ENCODE assay signal across 23 cellular contexts in genomic region chr2:15783489-15783888, GRCh38.
"Had no signal": no experiment of that assay in that cellular context is flagged by ENCODE, and none has a peak within 500 bp of the region (broad histone marks: within the 10 kb centered on the region; RNA-seq: fewer than 3 reads in every experiment).

No MANE protein-coding gene starts in this region.

- H3K27ac ChIP-seq: coronary artery, dorsolateral prefrontal cortex, esophagus muscularis mucosa, foreskin keratinocyte, gastroesophageal sphincter, heart left ventricle, hepatocyte, left lung had no signal

- H3K36me3 Mint-ChIP-seq: immature natural killer cell, memory B cell had no signal

- H3K36me3 ChIP-seq: esophagus muscularis mucosa, gastroesophageal sphincter, heart left ventricle, left lung had no signal

- FAIRE-seq: colon, endothelial cell of umbilical vein, frontal cortex had no signal

- H3K4me1 Mint-ChIP-seq: immature natural killer cell, memory B cell had no signal

- H3K9me3 ChIP-seq: esophagus muscularis mucosa, gastroesophageal sphincter, heart left ventricle, left lung had no signal

- H3K4me3 Mint-ChIP-seq: immature natural killer cell, memory B cell had no signal

- H3K27me3 ChIP-seq: foreskin keratinocyte, hepatocyte had no signal

- H3K27ac Mint-ChIP-seq: immature natural killer cell, memory B cell had no signal

- DNase-seq: dermis blood vessel endothelial cell; dorsolateral prefrontal cortex; effector CD4-positive, alpha-beta T cell; effector memory CD4-positive, alpha-beta T cell; foreskin keratinocyte; heart left ventricle; hypothalamus; immature natural killer cell; islet precursor cell; left cardiac atrium; left lung; mammary epithelial cell; mesendoderm; midbrain had no signal

- H3K4me1 ChIP-seq: esophagus muscularis mucosa, foreskin keratinocyte, gastroesophageal sphincter, left lung had no signal

- ATAC-seq: foreskin keratinocyte, gastroesophageal sphincter, heart left ventricle, left cardiac atrium, left lung had no signal

- H3K4me3 ChIP-seq: coronary artery, dorsolateral prefrontal cortex, esophagus muscularis mucosa, gastroesophageal sphincter, heart left ventricle, hepatocyte, left lung, lung had no signal

- H3K4me2 ChIP-seq: hepatocyte had no signal
